In the genomic region with DNA sequence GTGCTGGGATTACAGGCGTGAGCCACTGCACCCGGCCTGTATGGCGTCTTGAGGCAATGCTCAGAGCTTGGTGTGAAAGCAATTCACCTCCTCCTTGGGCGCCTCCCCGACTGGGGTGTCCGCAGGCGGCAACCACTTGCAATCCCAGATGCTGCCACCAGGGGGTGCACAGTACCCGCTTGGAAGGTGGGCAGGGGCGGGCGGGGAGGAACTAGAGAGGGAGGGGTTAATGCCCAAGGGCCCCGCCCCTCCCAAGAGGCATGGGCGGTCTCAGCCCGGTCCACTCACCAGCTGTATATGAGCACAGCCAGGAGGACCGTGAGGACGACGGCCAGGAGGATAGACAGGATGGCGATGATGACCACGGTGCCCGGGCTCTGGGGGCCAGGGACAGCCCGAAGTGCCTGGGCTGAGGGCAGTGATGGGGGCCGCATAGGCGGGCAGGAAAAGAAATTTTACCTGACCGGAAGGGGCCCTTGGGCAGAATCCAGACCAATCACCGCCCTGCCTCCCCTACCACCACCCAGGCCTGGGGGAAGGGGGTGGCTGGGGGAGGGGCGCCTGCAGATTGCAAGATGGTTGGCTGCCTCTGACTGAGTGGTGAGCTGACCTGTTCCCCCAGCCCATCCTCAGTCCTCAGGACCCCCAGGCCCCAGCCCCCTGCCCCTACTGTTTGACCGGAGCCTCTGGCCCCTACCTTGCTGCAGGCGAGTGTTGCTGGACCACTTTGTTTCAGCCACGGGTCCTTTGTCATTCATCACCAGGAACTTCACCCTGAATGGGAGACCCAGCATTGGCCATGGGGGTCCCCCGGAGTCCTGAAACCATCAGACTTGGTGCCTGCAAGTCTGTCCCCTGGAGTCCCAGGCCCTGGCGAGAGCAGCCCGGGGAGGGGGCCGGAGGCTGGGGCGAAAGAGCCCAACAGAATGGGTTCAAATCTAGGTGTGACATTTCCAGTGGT, we compare ENCODE assay signal across 8 cellular contexts. TPM values are rescaled to one million over a fixed set of nuclear protein-coding genes. Genes with fewer than 3 reads are reported as not detected.
A peak's percentile ranks its signal among the peaks of the same experiment; 100 is the strongest.
DNase-seq lines count a peak whose midpoint lies in the region; ATAC-seq, FAIRE-seq and TF ChIP-seq lines count a peak whose summit lies in the region.
"Not testable (repeated sequence)": the region's sequence is repeated elsewhere in the genome, so short reads cannot be mapped to it uniquely, and the experiment has no call there.

No MANE protein-coding gene starts in this region.

- H4K20me1 ChIP-seq in astrocyte (ENCODE audit: insufficient read depth, low read length): not testable (repeated sequence)

- not testable (repeated sequence) for H3K9ac ChIP-seq in astrocyte (ENCODE audit: low read length)

- H3K36me3 ChIP-seq in WERI-Rb-1; astrocyte (ENCODE audit: insufficient read depth, low read length); suprapubic skin: not testable (repeated sequence)

- H3K4me2 ChIP-seq in astrocyte (ENCODE audit: low read length): peak overlapping the region; percentile 48

- TF ChIP-seq POLR2A in suprapubic skin (IDR thresholded peaks at IDR 0.05): not testable (repeated sequence)

- TF ChIP-seq EP300 in suprapubic skin (IDR thresholded peaks at IDR 0.05): not testable (repeated sequence)

- intact Hi-C loops in left cardiac atrium (cut with DNase I): not testable (repeated sequence)

- not testable (repeated sequence) for H3K79me2 ChIP-seq in astrocyte (ENCODE audit: insufficient read depth, low read length)

- TF ChIP-seq CTCF in GM12872 (IDR thresholded peaks at IDR 0.05; ENCODE audit: insufficient read depth, low read depth, low read length): peak; percentile 68
- TF ChIP-seq CTCF in HFFc6 (IDR thresholded peaks at IDR 0.05): peak; percentile 87
- peak; percentile 57 for TF ChIP-seq CTCF in WERI-Rb-1 (IDR thresholded peaks at IDR 0.05; ENCODE audit: low read depth, low read length)
- TF ChIP-seq CTCF in astrocyte (IDR thresholded peaks at IDR 0.05; ENCODE audit: insufficient read depth, low read depth, low read length): peak; percentile 21
- peak in 1 of 2 donors; percentile 79 for TF ChIP-seq CTCF in suprapubic skin (IDR thresholded peaks at IDR 0.05)

- not testable (repeated sequence) for H3K27me3 Mint-ChIP-seq in HFFc6 (ENCODE audit: insufficient read depth); astrocyte (ENCODE audit: low read depth, unreplicated experiment)

- H3K4me1 Mint-ChIP-seq in HFFc6 (ENCODE audit: low read depth); astrocyte (ENCODE audit: low read depth, unreplicated experiment): not testable (repeated sequence)

- DNase-seq in HFFc6: peak; percentile 74
- DNase-seq in MV-4-11 (lab: John Stamatoyannopoulos, UW): peak; percentile 51
- DNase-seq in WERI-Rb-1: peak; percentile 89
- peak; percentile 30 for DNase-seq in astrocyte (ENCODE audit: low read depth)
- DNase-seq in left cardiac atrium: peak; percentile 70
- peak; percentile 3 for DNase-seq in pons (ENCODE audit: low spot score)
- DNase-seq in suprapubic skin (ENCODE audit: low spot score in 2 of 2): peak in 1 of 2 donors; percentile 84

- H3K27ac ChIP-seq in WERI-Rb-1; astrocyte (ENCODE audit: low read depth, low read length); suprapubic skin: not testable (repeated sequence)

- H3K4me3 ChIP-seq in WERI-Rb-1 (ENCODE audit: low read depth, low read length); astrocyte (ENCODE audit: insufficient read depth, low read depth, low read length): not testable (repeated sequence)
- peak overlapping the region; percentile 20 for H3K4me3 ChIP-seq in suprapubic skin

- H3K36me3 Mint-ChIP-seq in HFFc6 (ENCODE audit: low read depth); astrocyte (ENCODE audit: low read depth, unreplicated experiment): not testable (repeated sequence)

- 83% methylated on average over 7 of the region's 33 CpGs for WGBS in suprapubic skin

- not testable (repeated sequence) for H3K27me3 ChIP-seq in WERI-Rb-1 (ENCODE audit: insufficient read depth, low read depth, severe bottlenecking); astrocyte (ENCODE audit: insufficient read depth, low read length); suprapubic skin

- not testable (repeated sequence) for H3K9me3 ChIP-seq in WERI-Rb-1 (ENCODE audit: severe bottlenecking); astrocyte (ENCODE audit: insufficient read depth, low read depth, low read length); suprapubic skin

- H3K27ac Mint-ChIP-seq in HFFc6; astrocyte (ENCODE audit: unreplicated experiment): not testable (repeated sequence)

- FAIRE-seq in astrocyte (lab: Jason Lieb, UNC): not testable (repeated sequence)

- H2AFZ ChIP-seq in astrocyte (ENCODE audit: low read depth, low read length): not testable (repeated sequence)

- ATAC-seq in left cardiac atrium: peak; percentile 87 to 88

- not testable (repeated sequence) for H3K4me1 ChIP-seq in astrocyte (ENCODE audit: insufficient read depth, low read length); suprapubic skin

- H3K4me3 Mint-ChIP-seq in HFFc6: peak overlapping the region; percentile 54
- not testable (repeated sequence) for H3K4me3 Mint-ChIP-seq in astrocyte (ENCODE audit: unreplicated experiment)

- not testable (repeated sequence) for H3K9me3 Mint-ChIP-seq in HFFc6; astrocyte (ENCODE audit: unreplicated experiment)

RNA-seq across cellular contexts. Expression of gene SPDYE1, which starts 11.5 kb away (rescaled TPM):
- total RNA-seq in HFFc6 (2021; fragmentation: NEBNext Ultra II Directional; extraction: Animal tissue kit (Norgen Biotek cat#: 25700)): not detected
- total RNA-seq in astrocyte: not detected in 2 replicates
- total RNA-seq in left cardiac atrium: not detected
- not detected for total RNA-seq in suprapubic skin

RNA-seq across cellular contexts. Expression of gene DBNL, which starts 58.3 kb away (rescaled TPM):
- 100 to 1,000 TPM; 146 to 167 (median 153) TPM for total RNA-seq in HFFc6 (2021; fragmentation: NEBNext Ultra II Directional; extraction: Animal tissue kit (Norgen Biotek cat#: 25700))
- total RNA-seq in astrocyte (85.0 and 94.9 TPM in 2 replicates), left cardiac atrium (10 to 100 TPM; 42.1 to 48.7 TPM), suprapubic skin (100 to 1,000 TPM in 1 of 4 donors, 10 to 100 TPM in 3; 95.7 to 133 (median 98.2) TPM)

RNA-seq across cellular contexts. Expression of gene UBE2D4, which starts 59.9 kb away (rescaled TPM):
- 10 to 100 TPM; 12.6 to 15.7 (median 14.4) TPM for total RNA-seq in HFFc6 (2021; fragmentation: NEBNext Ultra II Directional; extraction: Animal tissue kit (Norgen Biotek cat#: 25700))
- total RNA-seq in astrocyte: 13.9 and 14.0 TPM in 2 replicates
- total RNA-seq in left cardiac atrium: 10 to 100 TPM; 38.8 to 40.7 TPM
- total RNA-seq in suprapubic skin: 10 to 100 TPM; 13.6 to 29.1 (median 17.2) TPM
